Comparison of ENCODE assay signal across 15 cellular contexts in genomic region chr9:131446276-131446675, GRCh38. TPM values are rescaled to one million over a fixed set of nuclear protein-coding genes. Genes with fewer than 3 reads are reported as not detected.
DNase-seq lines count a peak whose midpoint lies in the region; ATAC-seq and TF ChIP-seq lines count a peak whose summit lies in the region.
"Had no signal": no experiment of that assay in that cellular context is flagged by ENCODE, and none has a peak within 500 bp of the region (broad histone marks: within the 10 kb centered on the region; RNA-seq: fewer than 3 reads in every experiment).

No MANE protein-coding gene starts in this region.

- no peak for ATAC-seq in activated naive CD4-positive, alpha-beta T cell treated with anti-CD3 and anti-CD28 coated beads, Interleukin-2, amount 50 U/mL, for 72 hours
- ATAC-seq in RWPE2 (ENCODE audit: low read depth) (no peak), memory B cell (ENCODE audit: low read depth) (no peak), upper lobe of left lung (ENCODE audit: low FRiP score in 2 of 2) (no peak), HG03571 (IDR thresholded peaks at IDR 0.05; ENCODE audit: unreplicated experiment) (no peak)
- no peak for ATAC-seq in stimulated activated memory B cell treated with anti-CD40 and anti-IgM and Interleukin-4, amounts not matched to agents 10 μg/mL and 1 μg/mL and 100 μg/mL, for 72 hours

- H3K27ac ChIP-seq in RWPE2 (ENCODE audit: poor library complexity, severe bottlenecking), result no peak overlapping the region
- no peak overlapping the region for H3K27ac ChIP-seq in upper lobe of left lung

- no peak overlapping the region for H3K4me3 Mint-ChIP-seq in memory B cell
- no peak overlapping the region for H3K4me3 Mint-ChIP-seq in stimulated activated memory B cell treated with anti-CD40 and anti-IgM and Interleukin-4, amounts not matched to agents 10 μg/mL and 1 μg/mL and 100 μg/mL, for 72 hours
- H3K4me3 Mint-ChIP-seq: CD4-positive, alpha-beta T cell had no signal

- H3K4me3 ChIP-seq in RWPE2 (ENCODE audit: severe bottlenecking) (no peak overlapping the region), upper lobe of left lung (no peak overlapping the region)

- H3K9me3 Mint-ChIP-seq in activated naive CD4-positive, alpha-beta T cell treated with anti-CD3 and anti-CD28 coated beads, Interleukin-2, amount 50 U/mL, for 72 hours, result no peaks in the 10 kb centered on the region
- no peaks in the 10 kb centered on the region for H3K9me3 Mint-ChIP-seq in memory B cell
- H3K9me3 Mint-ChIP-seq in stimulated activated memory B cell treated with anti-CD40 and anti-IgM and Interleukin-4, amounts not matched to agents 10 μg/mL and 1 μg/mL and 100 μg/mL, for 72 hours, result no peaks in the 10 kb centered on the region
- H3K9me3 Mint-ChIP-seq: CD4-positive, alpha-beta T cell had no signal

- H3K9me3 ChIP-seq in RWPE2 (ENCODE audit: severe bottlenecking), result no peaks in the 10 kb centered on the region
- no peaks in the 10 kb centered on the region for H3K9me3 ChIP-seq in upper lobe of left lung

- H3K27me3 ChIP-seq in RWPE2 (ENCODE audit: insufficient read depth, poor library complexity, severe bottlenecking) (no peaks in the 10 kb centered on the region), upper lobe of left lung (no peaks in the 10 kb centered on the region)

- H3K36me3 ChIP-seq in RWPE2 (ENCODE audit: low read depth), result peaks cover 96% of the 10 kb centered on the region
- H3K36me3 ChIP-seq in upper lobe of left lung, result peaks cover 49 to 100% (median 76%) of the 10 kb centered on the region in 4 donors

- no peak for DNase-seq in activated naive CD4-positive, alpha-beta T cell treated with anti-CD3 and anti-CD28 coated beads, Interleukin-2, amount 50 U/mL, for 72 hours (ENCODE audit: low spot score in 2 of 2)
- no peak for DNase-seq in activated naive CD4-positive, alpha-beta T cell treated with anti-CD3 and anti-CD28 coated beads, Interleukin-2, amount 50 U/mL, for 16 hours
- DNase-seq in RWPE2 (ENCODE audit: low spot score) (peak; percentile 27), memory B cell (ENCODE audit: low spot score in 2 of 2) (no peak), upper lobe of left lung (no peak), anterior cingulate cortex (lab: John Stamatoyannopoulos, UW) (no peak)
- DNase-seq: CD4-positive, alpha-beta T cell; DND-41; GDM1; KBM-7; NCI-H1105; NCI-H1694 treated with DMSO at 0.1 percent for 48 hours; NCI-H69 had no signal

- TF ChIP-seq CTCF in RWPE2 (IDR thresholded peaks at IDR 0.05; ENCODE audit: poor library complexity, severe bottlenecking), result no peak
- no peak for TF ChIP-seq CTCF in upper lobe of left lung (IDR thresholded peaks at IDR 0.05)

- peak overlapping the region; percentile 30 to 66 for H3K27ac Mint-ChIP-seq in activated naive CD4-positive, alpha-beta T cell treated with anti-CD3 and anti-CD28 coated beads, Interleukin-2, amount 50 U/mL, for 72 hours
- H3K27ac Mint-ChIP-seq in memory B cell, result peak overlapping the region; percentile 75
- peak overlapping the region; percentile 58 for H3K27ac Mint-ChIP-seq in stimulated activated memory B cell treated with anti-CD40 and anti-IgM and Interleukin-4, amounts not matched to agents 10 μg/mL and 1 μg/mL and 100 μg/mL, for 72 hours

- H3K27me3 Mint-ChIP-seq in memory B cell, result no peaks in the 10 kb centered on the region
- no peaks in the 10 kb centered on the region for H3K27me3 Mint-ChIP-seq in stimulated activated memory B cell treated with anti-CD40 and anti-IgM and Interleukin-4, amounts not matched to agents 10 μg/mL and 1 μg/mL and 100 μg/mL, for 72 hours
- H3K27me3 Mint-ChIP-seq: CD4-positive, alpha-beta T cell had no signal

- peaks cover 7 to 45% of the 10 kb centered on the region in 2 donors for H3K36me3 Mint-ChIP-seq in activated naive CD4-positive, alpha-beta T cell treated with anti-CD3 and anti-CD28 coated beads, Interleukin-2, amount 50 U/mL, for 72 hours
- H3K36me3 Mint-ChIP-seq in memory B cell, result peaks cover 26% of the 10 kb centered on the region
- peaks cover 66% of the 10 kb centered on the region for H3K36me3 Mint-ChIP-seq in stimulated activated memory B cell treated with anti-CD40 and anti-IgM and Interleukin-4, amounts not matched to agents 10 μg/mL and 1 μg/mL and 100 μg/mL, for 72 hours

- TF ChIP-seq POLR2A in upper lobe of left lung (IDR thresholded peaks at IDR 0.05), result no peak

- no peaks in the 10 kb centered on the region for H3K4me1 ChIP-seq in RWPE2 (ENCODE audit: insufficient read depth, poor library complexity, severe bottlenecking)
- H3K4me1 ChIP-seq in upper lobe of left lung, result no peaks in the 10 kb centered on the region

- 96 to 98% methylated on average over 11 of the region's 11 CpGs for WGBS in upper lobe of left lung, 2 donors

- H3K4me1 Mint-ChIP-seq in memory B cell, result peaks cover 8% of the 10 kb centered on the region
- peaks cover 26% of the 10 kb centered on the region for H3K4me1 Mint-ChIP-seq in stimulated activated memory B cell treated with anti-CD40 and anti-IgM and Interleukin-4, amounts not matched to agents 10 μg/mL and 1 μg/mL and 100 μg/mL, for 72 hours

- no peak for TF ChIP-seq EP300 in upper lobe of left lung (IDR thresholded peaks at IDR 0.05)

RNA-seq across cellular contexts. Expression of gene PRRC2B, which starts 52.4 kb away (rescaled TPM):
- 100 to 1,000 TPM; 138 to 160 TPM for total RNA-seq in activated naive CD4-positive, alpha-beta T cell treated with anti-CD3 and anti-CD28 coated beads, Interleukin-2, amount 50 U/mL, for 72 hours
- total RNA-seq in upper lobe of left lung, result 100 to 1,000 TPM; 114 to 348 (median 186) TPM

RNA-seq across cellular contexts. Expression of gene POMT1, which starts 56.4 kb away (rescaled TPM):
- total RNA-seq in activated naive CD4-positive, alpha-beta T cell treated with anti-CD3 and anti-CD28 coated beads, Interleukin-2, amount 50 U/mL, for 72 hours, result 10 to 100 TPM; 49.6 to 73.4 TPM
- 10 to 100 TPM; 24.7 to 55.5 (median 27.2) TPM for total RNA-seq in upper lobe of left lung
